13 cellular contexts compared by ENCODE assay signal in genomic region chr13:44140146-44140545, GRCh38.
A peak's percentile ranks its signal among the peaks of the same experiment; 100 is the strongest.
DNase-seq lines count a peak whose midpoint lies in the region; FAIRE-seq lines count a peak whose summit lies in the region.
"Had no signal": no experiment of that assay in that cellular context is flagged by ENCODE, and none has a peak within 500 bp of the region (broad histone marks: within the 10 kb centered on the region; RNA-seq: fewer than 3 reads in every experiment).

No MANE protein-coding gene starts in this region.

- H3K4me2 ChIP-seq in mesendoderm (ENCODE audit: low read length) = no peak overlapping the region

- no peak overlapping the region for H4K8ac ChIP-seq in mesendoderm (ENCODE audit: low read depth, low read length)

- no peak overlapping the region for H2BK120ac ChIP-seq in mesendoderm (ENCODE audit: low read depth, low read length)

- peaks cover 13% of the 10 kb centered on the region for H3K27me3 Mint-ChIP-seq in activated CD4-positive, alpha-beta T cell treated with anti-CD3 and anti-CD28 coated beads, Interleukin-2, amount 10 ng/mL, durations not matched to agents 7 days and 5 days

- H3K4me3 ChIP-seq in mesendoderm (ENCODE audit: low read length) = no peak overlapping the region
- H3K4me3 ChIP-seq: psoas muscle had no signal

- no peaks in the 10 kb centered on the region for H3K36me3 ChIP-seq in mesendoderm (ENCODE audit: control insufficient read depth, insufficient read depth, low read length)
- H3K36me3 ChIP-seq: BE2C, heart left ventricle had no signal

- H3K4me1 Mint-ChIP-seq in activated CD4-positive, alpha-beta T cell treated with anti-CD3 and anti-CD28 coated beads, Interleukin-2, amount 10 ng/mL, durations not matched to agents 7 days and 5 days = peaks cover 16% of the 10 kb centered on the region

- H3K56ac ChIP-seq in mesendoderm (ENCODE audit: low read length) = no peak overlapping the region

- no peak overlapping the region for H3K27ac Mint-ChIP-seq in activated CD4-positive, alpha-beta T cell treated with anti-CD3 and anti-CD28 coated beads, Interleukin-2, amount 10 ng/mL, durations not matched to agents 7 days and 5 days

- no peaks in the 10 kb centered on the region for H3K9me3 Mint-ChIP-seq in activated CD4-positive, alpha-beta T cell treated with anti-CD3 and anti-CD28 coated beads, Interleukin-2, amount 10 ng/mL, durations not matched to agents 7 days and 5 days

- no peaks in the 10 kb centered on the region for H3K79me2 ChIP-seq in mesendoderm (ENCODE audit: control insufficient read depth, insufficient read depth, low read length)

- no peak overlapping the region for H3K18ac ChIP-seq in mesendoderm (ENCODE audit: low read length)

- peak; percentile 41 for DNase-seq in DMS79 treated with DMSO at 0.1 percent for 48 hours (lab: John Stamatoyannopoulos, UW)
- DNase-seq in NCI-H146 (lab: John Stamatoyannopoulos, UW) = peak; percentile 99
- peak; percentile 93 to 95 for DNase-seq in NCI-H526 (lab: John Stamatoyannopoulos, UW)
- peak; percentile 27 for DNase-seq in mesendoderm
- DNase-seq in frontal cortex (ENCODE audit: low spot score in 2 of 2) = no peak
- no peak for DNase-seq in stimulated activated CD4-positive, alpha-beta T cell treated with anti-CD3 and anti-CD28 coated beads, Interleukin-2, amount 100 ng/mL, for 24 hours
- no peak for DNase-seq in activated CD4-positive, alpha-beta T cell treated with anti-CD3 and anti-CD28 coated beads, Interleukin-2, amount 10 ng/mL, durations not matched to agents 7 days and 5 days
- no peak for DNase-seq in kidney tubule cell (ENCODE audit: low spot score)
- DNase-seq: activated effector memory CD4-positive, alpha-beta T cell treated with Interleukin-2 at 50 U/mL for 16 hours; BE2C; heart left ventricle; psoas muscle had no signal

- no peak overlapping the region for H3K4ac ChIP-seq in mesendoderm (ENCODE audit: low read depth, low read length)

- CTCF ChIA-PET in activated CD4-positive, alpha-beta T cell treated with anti-CD3 and anti-CD28 coated beads, Interleukin-2, amount 10 ng/mL, durations not matched to agents 7 days and 5 days (lab: Charles Lee) = no interaction called here

- H3K4me3 Mint-ChIP-seq in activated CD4-positive, alpha-beta T cell treated with anti-CD3 and anti-CD28 coated beads, Interleukin-2, amount 10 ng/mL, durations not matched to agents 7 days and 5 days = no peak overlapping the region

- no peak for FAIRE-seq in frontal cortex (lab: Jason Lieb, UNC)

- no peak overlapping the region for H2BK5ac ChIP-seq in mesendoderm (ENCODE audit: low read length)

- no peak overlapping the region for H3K9ac ChIP-seq in mesendoderm (ENCODE audit: low read length)

- no peaks in the 10 kb centered on the region for H3K79me1 ChIP-seq in mesendoderm (ENCODE audit: low read length)

- POLR2A ChIA-PET in activated CD4-positive, alpha-beta T cell treated with anti-CD3 and anti-CD28 coated beads, Interleukin-2, amount 10 ng/mL, durations not matched to agents 7 days and 5 days (lab: Charles Lee) = no interaction called here

- H2BK15ac ChIP-seq in mesendoderm (replicated peaks; ENCODE audit: low read depth) = no peak overlapping the region

- no peak overlapping the region for H2AK5ac ChIP-seq in mesendoderm (ENCODE audit: low read length)

- no peak overlapping the region for H3K23ac ChIP-seq in mesendoderm (ENCODE audit: low read length)

- peaks cover 2% of the 10 kb centered on the region for H3K36me3 Mint-ChIP-seq in activated CD4-positive, alpha-beta T cell treated with anti-CD3 and anti-CD28 coated beads, Interleukin-2, amount 10 ng/mL, durations not matched to agents 7 days and 5 days (ENCODE audit: low read depth)

- no peak overlapping the region for H3K27ac ChIP-seq in mesendoderm (ENCODE audit: low read depth, low read length)
- H3K27ac ChIP-seq: SK-N-MC had no signal

- no CpG with 5 or more reads among the region's 7 CpGs for WGBS in mesendoderm (ENCODE audit: extremely low coverage, insufficient coverage, low lambda C conversion rate)

- no peak overlapping the region for H4K5ac ChIP-seq in mesendoderm (ENCODE audit: low read length)

- H3K27me3 ChIP-seq in mesendoderm (ENCODE audit: insufficient read depth, low read length, poor library complexity) = no peaks in the 10 kb centered on the region
- H3K27me3 ChIP-seq: BE2C, heart left ventricle had no signal

- peaks cover 3% of the 10 kb centered on the region for H3K4me1 ChIP-seq in mesendoderm (ENCODE audit: control insufficient read depth, low read depth, low read length)
- H3K4me1 ChIP-seq: BE2C had no signal

Comparison
In these comparisons a context has a peak if more than half of its experiments do, and no peak if none do; other contexts are left out.
1. DNase-seq: peak in DMS79 treated with DMSO at 0.1 percent for 48 hours (single experiment), NCI-H146 (single experiment), NCI-H526 (2 of 2) and mesendoderm (single experiment); none in frontal cortex (0 of 2), stimulated activated CD4-positive, alpha-beta T cell treated with anti-CD3 and anti-CD28 coated beads, Interleukin-2, amount 100 ng/mL, for 24 hours (0 of 2), activated CD4-positive, alpha-beta T cell treated with anti-CD3 and anti-CD28 coated beads, Interleukin-2, amount 10 ng/mL, durations not matched to agents 7 days and 5 days (single experiment) and kidney tubule cell (single experiment).